8 cellular contexts compared by ENCODE assay signal in genomic region chr17:77834170-77835115, GRCh38.
DNase-seq lines count a peak whose midpoint lies in the region; ATAC-seq and TF ChIP-seq lines count a peak whose summit lies in the region.

No MANE protein-coding gene starts in this region.

- H3K4me3 ChIP-seq in esophagus squamous epithelium, result peak overlapping the region in 1 of 4 donors; percentile 24
- H3K4me3 ChIP-seq in parathyroid adenoma (ENCODE audit: low read depth, low read length), result no peak overlapping the region
- H3K4me3 ChIP-seq in aorta (ENCODE audit: low read length in 2 of 2), result no peak overlapping the region

- TF ChIP-seq CTCF in GM13977 (IDR thresholded peaks at IDR 0.05; ENCODE audit: extremely low read depth, insufficient read depth, missing control alignments), result no peak
- no peak for TF ChIP-seq CTCF in esophagus squamous epithelium (IDR thresholded peaks at IDR 0.05)
- no peak for TF ChIP-seq CTCF in parathyroid adenoma (IDR thresholded peaks at IDR 0.05)

- no peak overlapping the region for H3K4me2 ChIP-seq in parathyroid adenoma (ENCODE audit: low read length)

- no peaks in the 10 kb centered on the region for H3K9me3 ChIP-seq in esophagus squamous epithelium
- H3K9me3 ChIP-seq in parathyroid adenoma (ENCODE audit: control insufficient read depth, low read length), result no peaks in the 10 kb centered on the region
- no peaks in the 10 kb centered on the region for H3K9me3 ChIP-seq in aorta (ENCODE audit: control insufficient read depth, low read length)

- WGBS in esophagus squamous epithelium, 2 donors, result 0 to 28% methylated on average over 1 to 6 of the region's 12 CpGs
- WGBS in aorta, 2 donors, result 16 to 18% methylated on average over 12 of the region's 12 CpGs

- peak; percentile 81 for DNase-seq in GM13977 (ENCODE audit: low spot score)
- peak; percentile 11 for DNase-seq in NCI-H446 treated with DMSO at 0.1 percent for 48 hours (lab: John Stamatoyannopoulos, UW)
- peak; percentile 80 for DNase-seq in activated CD8-positive, alpha-beta memory T cell treated with anti-CD3 and anti-CD28 coated beads for 24 hours
- no peak for DNase-seq in esophagus squamous epithelium (lab: John Stamatoyannopoulos, UW)
- DNase-seq in aorta, result peak; percentile 90 to 92

- ATAC-seq in aorta (ENCODE audit: low FRiP score) (peak; percentile 55), HG03457 (IDR thresholded peaks at IDR 0.05; ENCODE audit: unreplicated experiment) (no peak), HG02870 (IDR thresholded peaks at IDR 0.05; ENCODE audit: unreplicated experiment) (no peak)

- intact Hi-C loops in esophagus squamous epithelium (cut with DNase I) (no loop called here), aorta (cut with DNase I) (loop anchor here in 1 of 2 donors (5.0 to 10.0 kb wide), 6 partner anchors 53 to 292 kb away; partner anchors contain the start of gene TNRC6C)

- peak overlapping the region; percentile 66 for H2AFZ ChIP-seq in parathyroid adenoma

- H3K4me1 ChIP-seq in esophagus squamous epithelium, result peaks cover 31 to 59% (median 39%) of the 10 kb centered on the region in 3 donors
- peaks cover 3% of the 10 kb centered on the region for H3K4me1 ChIP-seq in parathyroid adenoma
- H3K4me1 ChIP-seq in aorta (ENCODE audit: control insufficient read depth in 1 of 2, insufficient read depth in 2 of 2, low read length in 2 of 2), result no peaks in the 10 kb centered on the region

- no peaks in the 10 kb centered on the region for H3K79me2 ChIP-seq in parathyroid adenoma

- H3K27me3 ChIP-seq in esophagus squamous epithelium, result peaks cover 0 to 30% (median 0%) of the 10 kb centered on the region in 4 donors
- H3K27me3 ChIP-seq in parathyroid adenoma (ENCODE audit: control insufficient read depth, insufficient read depth, low read length), result no peaks in the 10 kb centered on the region
- no peaks in the 10 kb centered on the region for H3K27me3 ChIP-seq in aorta (ENCODE audit: control insufficient read depth in 1 of 2, insufficient read depth in 2 of 2, low read length in 1 of 2)

- H3K27ac ChIP-seq in esophagus squamous epithelium (peak overlapping the region in 3 of 4 donors; percentile 36 to 41 (median 39)), parathyroid adenoma (no peak overlapping the region), aorta (ENCODE audit: low read depth in 1 of 2, low read length in 2 of 2) (peak overlapping the region in 1 of 2 donors; percentile 43)

- TF ChIP-seq POLR2A in esophagus squamous epithelium (IDR thresholded peaks at IDR 0.05), result no peak

- in situ Hi-C loops in GM13977 (cut with MboI; ENCODE audit: low pct_unique_long_range_greater_than_20kb, low sequenced_read_pairs, unreplicated experiment), result no loop called here

- H3K9ac ChIP-seq in parathyroid adenoma, result no peak overlapping the region

- H3K36me3 ChIP-seq in esophagus squamous epithelium (no peaks in the 10 kb centered on the region), parathyroid adenoma (ENCODE audit: control insufficient read depth, insufficient read depth, low read length) (no peaks in the 10 kb centered on the region), aorta (ENCODE audit: control insufficient read depth in 1 of 2, insufficient read depth in 2 of 2, low read length in 1 of 2) (no peaks in the 10 kb centered on the region)
